Comparison of ENCODE assay signal across 8 cellular contexts in genomic region chr5:88674262-88675158, GRCh38.
DNase-seq lines count a peak whose midpoint lies in the region; ATAC-seq lines count a peak whose summit lies in the region.

No MANE protein-coding gene starts in this region.

- POLR2A ChIA-PET in CD4-positive, alpha-beta memory T cell (lab: Charles Lee; ENCODE audit: partially characterized antibody) = no interaction called here

- intact Hi-C loops in CD4-positive, alpha-beta memory T cell (cut with micrococcal nuclease) = no loop called here
- intact Hi-C loops in left colon (cut with DNase I, micrococcal nuclease) = loop anchor here in 1 of 2 donors (5.0 kb wide), 1 partner anchor 532 kb away; no protein-coding TSS in a partner anchor

- peaks cover 0 to 50% (median 31%) of the 10 kb centered on the region in 8 donors for H3K9me3 Mint-ChIP-seq in CD4-positive, alpha-beta memory T cell

- DNase-seq in CD4-positive, alpha-beta memory T cell = no peak
- DNase-seq in NCI-H748 (lab: John Stamatoyannopoulos, UW; ENCODE audit: unreplicated experiment) (peak; percentile 90), astrocyte of the hippocampus (ENCODE audit: low read depth, low spot score) (peak; percentile 85), left colon (peak in 1 of 2 donors; percentile 46)
- DNase-seq in stimulated activated CD4-positive, alpha-beta T cell treated with anti-CD3 and anti-CD28 coated beads, Interleukin-4, amount 100 ng/mL, for 4 hours = no peak

- H3K27me3 Mint-ChIP-seq in CD4-positive, alpha-beta memory T cell = peaks cover 72% of the 10 kb centered on the region in 2 donors

- peak; percentile 81 for ATAC-seq in GM18907 (IDR thresholded peaks at IDR 0.05; ENCODE audit: unreplicated experiment)
- ATAC-seq in HG03103 (IDR thresholded peaks at IDR 0.05; ENCODE audit: low read depth, unreplicated experiment) = peak; percentile 65
- ATAC-seq in left colon = peak; percentile 67

- H3K4me3 Mint-ChIP-seq in CD4-positive, alpha-beta memory T cell = peak overlapping the region; percentile 33 to 84 (median 66)

- H3K27ac Mint-ChIP-seq in CD4-positive, alpha-beta memory T cell = peak overlapping the region in 3 of 7 donors; percentile 70 to 87 (median 81)

- no peak overlapping the region for H3K4me3 ChIP-seq in CD4-positive, alpha-beta memory T cell (ENCODE audit: low read length in 2 of 2)
- peak overlapping the region; percentile 58 to 69 (median 66) for H3K4me3 ChIP-seq in subcutaneous abdominal adipose tissue (ENCODE audit: low read depth in 1 of 5, low read length in 5 of 5)

- H3K4me1 ChIP-seq in CD4-positive, alpha-beta memory T cell (ENCODE audit: insufficient read depth, low read length) = peaks cover 20% of the 10 kb centered on the region
- peaks cover 4 to 30% (median 22%) of the 10 kb centered on the region in 5 donors for H3K4me1 ChIP-seq in subcutaneous abdominal adipose tissue (ENCODE audit: control insufficient read depth in 5 of 5, insufficient read depth in 5 of 5, low read length in 5 of 5)

- H3K4me1 Mint-ChIP-seq in CD4-positive, alpha-beta memory T cell = peaks cover 11 to 46% (median 27%) of the 10 kb centered on the region in 4 donors

- CTCF ChIA-PET in CD4-positive, alpha-beta memory T cell (lab: Charles Lee; ENCODE audit: partially characterized antibody) = interaction anchor here (1.2 to 1.7 kb wide), 2 partner anchors 8 to 16 kb away, joined by 4 to 9 read pairs; no protein-coding TSS in a partner anchor

- H3K9ac ChIP-seq in subcutaneous abdominal adipose tissue (ENCODE audit: low read length in 5 of 5) = peak overlapping the region in 2 of 5 donors; percentile 19 to 43

- peaks cover 0 to 10% of the 10 kb centered on the region in 2 donors for H3K36me3 Mint-ChIP-seq in CD4-positive, alpha-beta memory T cell

- peaks cover 82% of the 10 kb centered on the region for H3K27me3 ChIP-seq in CD4-positive, alpha-beta memory T cell (ENCODE audit: insufficient read depth, low read length)
- peaks cover 67 to 92% (median 88%) of the 10 kb centered on the region in 5 donors for H3K27me3 ChIP-seq in subcutaneous abdominal adipose tissue (ENCODE audit: control insufficient read depth in 5 of 5, insufficient read depth in 4 of 5, low read length in 5 of 5)

- no peaks in the 10 kb centered on the region for H3K36me3 ChIP-seq in CD4-positive, alpha-beta memory T cell (ENCODE audit: insufficient read depth, low read length)
- H3K36me3 ChIP-seq in subcutaneous abdominal adipose tissue (ENCODE audit: control insufficient read depth in 5 of 5, insufficient read depth in 5 of 5, low read length in 5 of 5) = no peaks in the 10 kb centered on the region

- no peak overlapping the region for H3K27ac ChIP-seq in CD4-positive, alpha-beta memory T cell (ENCODE audit: low read depth, low read length)
- H3K27ac ChIP-seq in subcutaneous abdominal adipose tissue (ENCODE audit: low read depth, low read length) = no peak overlapping the region

- no peaks in the 10 kb centered on the region for H3K9me3 ChIP-seq in CD4-positive, alpha-beta memory T cell (ENCODE audit: control insufficient read depth in 1 of 2, low read length in 2 of 2)
- peaks cover 0 to 3% (median 0%) of the 10 kb centered on the region in 5 donors for H3K9me3 ChIP-seq in subcutaneous abdominal adipose tissue (ENCODE audit: control insufficient read depth in 5 of 5, low read length in 5 of 5)

Comparison
In these comparisons a context has a peak if more than half of its experiments do, and no peak if none do; other contexts are left out.
1. DNase-seq: peak in NCI-H748 (single experiment) and astrocyte of the hippocampus (single experiment); none in CD4-positive, alpha-beta memory T cell (0 of 5) and stimulated activated CD4-positive, alpha-beta T cell treated with anti-CD3 and anti-CD28 coated beads, Interleukin-4, amount 100 ng/mL, for 4 hours (0 of 2).
2. H3K4me3 ChIP-seq: peak in subcutaneous abdominal adipose tissue (5 of 5); none in CD4-positive, alpha-beta memory T cell (0 of 2).
3. Peak in every context shown above with its lines, with median percentiles within 50 percentile points of each other: ATAC-seq.